In genomic region chr7:130392456-130392860, GRCh38 we compare ENCODE assay signal across 15 cellular contexts. TPM values are rescaled to one million over a fixed set of nuclear protein-coding genes. Genes with fewer than 3 reads are reported as not detected.
DNase-seq lines count a peak whose midpoint lies in the region; ATAC-seq and TF ChIP-seq lines count a peak whose summit lies in the region.
"Had no signal": no experiment of that assay in that cellular context is flagged by ENCODE, and none has a peak within 500 bp of the region (broad histone marks: within the 10 kb centered on the region; RNA-seq: fewer than 3 reads in every experiment).

No MANE protein-coding gene starts in this region.

- DNase-seq in AG10803 (ENCODE audit: low read depth) (peak; percentile 49), adipocyte (ENCODE audit: low read depth) (peak; percentile 29), fibroblast of villous mesenchyme (ENCODE audit: low read depth) (peak; percentile 80), midbrain (lab: John Stamatoyannopoulos, UW) (no peak), mucosa of gallbladder (ENCODE audit: low spot score) (no peak)
- DNase-seq in activated CD4-positive, alpha-beta memory T cell treated with anti-CD3 and anti-CD28 coated beads for 36 hours: no peak
- DNase-seq: activated CD4-positive, alpha-beta T cell treated with anti-CD3 and anti-CD28 coated beads for 1 hour; foreskin melanocyte; NCI-H2171; stimulated activated CD4-positive, alpha-beta T cell treated with anti-CD3 and anti-CD28 coated beads, Interleukin-1b, Interleukin-23, amount 100 ng/mL, for 48 hours had no signal

- no peak for ATAC-seq in activated T-helper 17 cell treated with anti-CD3 and anti-CD28 coated beads, Interleukin-2, amount 50 U/mL, for 72 hours (replicated peaks)

- H3K4me1 ChIP-seq in adipocyte (ENCODE audit: control insufficient read depth, insufficient read depth, low read length): peaks cover 72% of the 10 kb centered on the region

- peak overlapping the region; percentile 73 for H3K9ac ChIP-seq in adipocyte (ENCODE audit: low read length)

- peaks cover 4% of the 10 kb centered on the region for H3K9me3 Mint-ChIP-seq in nephron
- no peaks in the 10 kb centered on the region for H3K9me3 Mint-ChIP-seq in activated CD4-positive, alpha-beta memory T cell treated with anti-CD3 and anti-CD28 coated beads for 36 hours
- H3K9me3 Mint-ChIP-seq in activated T-helper 17 cell treated with anti-CD3 and anti-CD28 coated beads, Interleukin-2, amount 50 U/mL, for 72 hours: no peaks in the 10 kb centered on the region

- H3K4me3 Mint-ChIP-seq in nephron: peak overlapping the region in 2 of 3 experiments; percentile 17 to 42
- no peak overlapping the region for H3K4me3 Mint-ChIP-seq in activated CD4-positive, alpha-beta memory T cell treated with anti-CD3 and anti-CD28 coated beads for 36 hours
- no peak overlapping the region for H3K4me3 Mint-ChIP-seq in activated T-helper 17 cell treated with anti-CD3 and anti-CD28 coated beads, Interleukin-2, amount 50 U/mL, for 72 hours

- H3K27ac Mint-ChIP-seq in nephron: peak overlapping the region; percentile 92 to 99 (median 98)
- no peak overlapping the region for H3K27ac Mint-ChIP-seq in activated CD4-positive, alpha-beta memory T cell treated with anti-CD3 and anti-CD28 coated beads for 36 hours
- H3K27ac Mint-ChIP-seq in activated T-helper 17 cell treated with anti-CD3 and anti-CD28 coated beads, Interleukin-2, amount 50 U/mL, for 72 hours: no peak overlapping the region

- intact Hi-C loops in activated CD4-positive, alpha-beta memory T cell treated with anti-CD3 and anti-CD28 coated beads for 36 hours (cut with micrococcal nuclease): no loop called here

- no peaks in the 10 kb centered on the region for H3K36me3 ChIP-seq in adipocyte (ENCODE audit: control insufficient read depth, insufficient read depth, low read length, severe bottlenecking)

- H3K9me3 ChIP-seq in adipocyte (ENCODE audit: control insufficient read depth, low read length): no peaks in the 10 kb centered on the region

- H3K4me3 ChIP-seq in AG10803 (ENCODE audit: low read length) (no peak overlapping the region), adipocyte (ENCODE audit: low read length) (peak overlapping the region; percentile 38), fibroblast of villous mesenchyme (ENCODE audit: low read depth, low read length) (peak overlapping the region; percentile 25)

- H3K27me3 Mint-ChIP-seq in nephron (ENCODE audit: low read depth): no peaks in the 10 kb centered on the region
- H3K27me3 Mint-ChIP-seq in activated CD4-positive, alpha-beta memory T cell treated with anti-CD3 and anti-CD28 coated beads for 36 hours: no peaks in the 10 kb centered on the region
- H3K27me3 Mint-ChIP-seq in activated T-helper 17 cell treated with anti-CD3 and anti-CD28 coated beads, Interleukin-2, amount 50 U/mL, for 72 hours: no peaks in the 10 kb centered on the region

- H3K4me1 Mint-ChIP-seq in nephron: peaks cover 79% of the 10 kb centered on the region
- peaks cover 16% of the 10 kb centered on the region for H3K4me1 Mint-ChIP-seq in activated CD4-positive, alpha-beta memory T cell treated with anti-CD3 and anti-CD28 coated beads for 36 hours (ENCODE audit: low read depth)
- H3K4me1 Mint-ChIP-seq in activated T-helper 17 cell treated with anti-CD3 and anti-CD28 coated beads, Interleukin-2, amount 50 U/mL, for 72 hours: peaks cover 12% of the 10 kb centered on the region

- no peaks in the 10 kb centered on the region for H3K27me3 ChIP-seq in adipocyte (replicated peaks; ENCODE audit: control insufficient read depth, insufficient read depth, low read length)

- peaks cover 4% of the 10 kb centered on the region for H3K36me3 Mint-ChIP-seq in nephron (ENCODE audit: low read depth)
- no peaks in the 10 kb centered on the region for H3K36me3 Mint-ChIP-seq in activated CD4-positive, alpha-beta memory T cell treated with anti-CD3 and anti-CD28 coated beads for 36 hours
- H3K36me3 Mint-ChIP-seq in activated T-helper 17 cell treated with anti-CD3 and anti-CD28 coated beads, Interleukin-2, amount 50 U/mL, for 72 hours (ENCODE audit: low read depth): no peaks in the 10 kb centered on the region

- no peak for TF ChIP-seq CTCF in AG10803 (conservative IDR thresholded peaks at IDR 0.05; ENCODE audit: low read length)
- TF ChIP-seq CTCF in fibroblast of villous mesenchyme (IDR thresholded peaks at IDR 0.05; ENCODE audit: insufficient read depth, low read depth, low read length): no peak
- TF ChIP-seq CTCF in nephron (IDR thresholded peaks at IDR 0.05; ENCODE audit: unreplicated experiment in 3 of 3): no peak

- POLR2A ChIA-PET in activated CD4-positive, alpha-beta memory T cell treated with anti-CD3 and anti-CD28 coated beads for 36 hours (lab: Charles Lee): interaction anchor here (0.6 to 1.1 kb wide), 3 partner anchors 8 to 115 kb away, joined by 3 to 4 read pairs (median 3); no protein-coding TSS in a partner anchor

- CTCF ChIA-PET in activated CD4-positive, alpha-beta memory T cell treated with anti-CD3 and anti-CD28 coated beads for 36 hours (lab: Charles Lee): interaction anchor here (0.8 kb wide), 1 partner anchor 12 kb away, joined by 3 read pairs; the partner anchor contains the start of gene CPA1

RNA-seq across cellular contexts. Expression of gene CPA1, which starts 12.2 kb away (rescaled TPM):
- total RNA-seq in fibroblast of villous mesenchyme (0.32 and 0.86 TPM in 2 replicates), mucosa of gallbladder (27.8 TPM)
- not detected for total RNA-seq in activated CD4-positive, alpha-beta memory T cell treated with anti-CD3 and anti-CD28 coated beads for 36 hours
- not detected for total RNA-seq in activated T-helper 17 cell treated with anti-CD3 and anti-CD28 coated beads, Interleukin-2, amount 50 U/mL, for 72 hours
- total RNA-seq: H4, MCF 10A had no signal

RNA-seq across cellular contexts. Expression of gene CPA5, which starts 47.8 kb away (rescaled TPM):
- not detected in 2 replicates for total RNA-seq in fibroblast of villous mesenchyme
- under 1 TPM in 1 of 2 experiments, not detected in 1; 0.15 TPM for total RNA-seq in activated CD4-positive, alpha-beta memory T cell treated with anti-CD3 and anti-CD28 coated beads for 36 hours
- 10 to 100 TPM in 1 of 2 donors, 1 to 10 TPM in 1; 3.3 to 27.6 TPM for total RNA-seq in activated T-helper 17 cell treated with anti-CD3 and anti-CD28 coated beads, Interleukin-2, amount 50 U/mL, for 72 hours
- 0.92 TPM for total RNA-seq in mucosa of gallbladder
- total RNA-seq: H4, liver had no signal

RNA-seq across cellular contexts. Expression of gene CEP41, which starts 48.4 kb away (rescaled TPM):
- total RNA-seq in fibroblast of villous mesenchyme: 9.7 and 12.5 TPM in 2 replicates
- 10 to 100 TPM; 14.0 to 16.4 TPM for total RNA-seq in activated CD4-positive, alpha-beta memory T cell treated with anti-CD3 and anti-CD28 coated beads for 36 hours
- 10 to 100 TPM in 1 of 2 donors, 1 to 10 TPM in 1; 8.3 to 14.0 TPM for total RNA-seq in activated T-helper 17 cell treated with anti-CD3 and anti-CD28 coated beads, Interleukin-2, amount 50 U/mL, for 72 hours
- 15.7 TPM for total RNA-seq in mucosa of gallbladder

Comparison
In these comparisons a context has a peak if more than half of its experiments do, and no peak if none do; other contexts are left out.
1. DNase-seq: peak in AG10803 (single experiment), adipocyte (single experiment) and fibroblast of villous mesenchyme (single experiment); none in activated CD4-positive, alpha-beta memory T cell treated with anti-CD3 and anti-CD28 coated beads for 36 hours (single experiment), midbrain (single experiment) and mucosa of gallbladder (single experiment).
2. H3K27ac Mint-ChIP-seq: peak in nephron (3 of 3); none in activated CD4-positive, alpha-beta memory T cell treated with anti-CD3 and anti-CD28 coated beads for 36 hours (single experiment) and activated T-helper 17 cell treated with anti-CD3 and anti-CD28 coated beads, Interleukin-2, amount 50 U/mL, for 72 hours (single experiment).
3. H3K4me3 Mint-ChIP-seq: peak in nephron (2 of 3); none in activated CD4-positive, alpha-beta memory T cell treated with anti-CD3 and anti-CD28 coated beads for 36 hours (single experiment) and activated T-helper 17 cell treated with anti-CD3 and anti-CD28 coated beads, Interleukin-2, amount 50 U/mL, for 72 hours (single experiment).
4. RNA of gene CPA1, which starts 12.2 kb away (total RNA-seq): 27.8 TPM in mucosa of gallbladder (single experiment); 0.32 to 0.86 TPM in fibroblast of villous mesenchyme, not detected in activated T-helper 17 cell treated with anti-CD3 and anti-CD28 coated beads, Interleukin-2, amount 50 U/mL, for 72 hours and not detected in activated CD4-positive, alpha-beta memory T cell treated with anti-CD3 and anti-CD28 coated beads for 36 hours; every median in the first group is over 10 times any median in the second.